ENCODE assay signal across 11 cellular contexts in the genomic region with DNA sequence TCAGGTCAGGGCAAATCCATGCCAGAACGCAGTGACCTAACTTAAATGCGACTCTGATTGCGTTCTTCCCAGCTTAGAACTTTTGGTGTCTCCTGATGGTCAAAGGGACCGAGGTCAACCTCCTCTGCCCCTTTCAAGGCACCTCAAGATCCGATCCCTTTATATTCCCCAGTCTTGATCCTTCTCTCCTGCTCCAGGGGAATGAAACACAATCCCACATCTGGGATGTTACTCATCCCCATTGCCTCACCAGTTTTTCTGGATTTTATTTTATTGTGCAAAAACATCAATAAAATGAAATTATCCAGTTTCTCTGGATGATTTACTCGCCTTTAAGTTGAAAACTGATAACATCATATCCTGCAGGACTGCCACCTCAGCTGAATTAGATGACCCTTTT. TPM values are rescaled to one million over a fixed set of nuclear protein-coding genes. Genes with fewer than 3 reads are reported as not detected.
DNase-seq lines count a peak whose midpoint lies in the region; ATAC-seq, FAIRE-seq and TF ChIP-seq lines count a peak whose summit lies in the region.
"Had no signal": no experiment of that assay in that cellular context is flagged by ENCODE, and none has a peak within 500 bp of the region (broad histone marks: within the 10 kb centered on the region; RNA-seq: fewer than 3 reads in every experiment).

No MANE protein-coding gene starts in this region.

- peaks cover 13% of the 10 kb centered on the region for H3K36me3 Mint-ChIP-seq in natural killer cell

- TF ChIP-seq POLR2A in H1 (IDR thresholded peaks at IDR 0.05; ENCODE audit: control extremely low read depth in 1 of 2, low read depth in 2 of 2, low read length in 2 of 2) = no peak

- peak overlapping the region; percentile 95 for H2AFZ ChIP-seq in H1 (ENCODE audit: low read length)

- H3K4me3 Mint-ChIP-seq in natural killer cell = peak overlapping the region; percentile 55
- H3K4me3 Mint-ChIP-seq: activated naive CD8-positive, alpha-beta T cell had no signal

- no peaks in the 10 kb centered on the region; the same call in 1 of the 2 replicates for H3K79me1 ChIP-seq in H1 (ENCODE audit: low read depth, low read length)

- no peak overlapping the region for H2BK120ac ChIP-seq in H1 (replicated peaks; ENCODE audit: low read depth, low read length)

- no peak overlapping the region for H3K56ac ChIP-seq in H1 (replicated peaks; ENCODE audit: insufficient read length, low read depth, low read length)

- H4K5ac ChIP-seq in H1 (ENCODE audit: insufficient read length, low read depth, low read length) = no peak overlapping the region

- H3K4me1 ChIP-seq in BE2C (0 out of 2 replicates have a peak, but pooled peaks cover 3% of the 10 kb centered on the region), HUES64 (ENCODE audit: insufficient read depth, low read length) (no peaks in the 10 kb centered on the region), H1 (replicated peaks in 1 of 4; ENCODE audit: control insufficient read depth in 3 of 4, insufficient read depth in 4 of 4, low read length in 3 of 4) (peaks cover 0 to 7% (median 1%) of the 10 kb centered on the region in 4 experiments; a peak in 4 of 7 replicates)

- no peak overlapping the region for H3K27ac ChIP-seq in HUES64 (ENCODE audit: low read depth, low read length)
- no peak overlapping the region for H3K27ac ChIP-seq in H1 (ENCODE audit: low read depth, low read length)

- no peak overlapping the region for H2AK5ac ChIP-seq in H1 (ENCODE audit: low read depth, low read length)

- DNase-seq in BE2C (no peak), H1 (ENCODE audit: low read depth in 1 of 2, low spot score in 2 of 2) (no peak), natural killer cell (no peak), HEK293T (ENCODE audit: extremely low spot score) (no peak), ACHN (no peak)
- DNase-seq: NCI-H1930 had no signal

- H3K9me3 Mint-ChIP-seq in natural killer cell = no peaks in the 10 kb centered on the region

- ATAC-seq in natural killer cell = no peak
- no peak for ATAC-seq in GM19035 (IDR thresholded peaks at IDR 0.05; ENCODE audit: unreplicated experiment)
- no peak for ATAC-seq in GM21360 (IDR thresholded peaks at IDR 0.05; ENCODE audit: unreplicated experiment)

- no peak overlapping the region for H3K18ac ChIP-seq in H1 (ENCODE audit: extremely low read depth, low read length)

- no peak overlapping the region for H3K23ac ChIP-seq in H1 (ENCODE audit: insufficient read length)

- no peak for TF ChIP-seq EP300 in H1 (IDR thresholded peaks at IDR 0.05; ENCODE audit: borderline replicate concordance in 1 of 2, low read depth in 2 of 2, low read length in 2 of 2)

- TF ChIP-seq CTCF in BE2C (IDR thresholded peaks at IDR 0.05; ENCODE audit: low read depth, low read length) = no peak
- no peak for TF ChIP-seq CTCF in H1 (IDR thresholded peaks at IDR 0.05; ENCODE audit: control extremely low read depth in 1 of 3, insufficient read depth in 1 of 3, low read depth in 1 of 3, low read length in 3 of 3)
- TF ChIP-seq CTCF in natural killer cell (IDR thresholded peaks at IDR 0.05) = no peak

- H4K8ac ChIP-seq in H1 (ENCODE audit: extremely low read depth, insufficient read depth, low read length) = no peak overlapping the region

- peaks cover 0 to 2% of the 10 kb centered on the region in 2 experiments for H4K20me1 ChIP-seq in H1 (replicated peaks in 1 of 2; ENCODE audit: control insufficient read depth in 1 of 2, insufficient read depth in 2 of 2, low read length in 2 of 2)

- H3K79me2 ChIP-seq in H1 (ENCODE audit: control insufficient read depth in 1 of 2, insufficient read depth in 2 of 2, low read length in 2 of 2) = no peaks in the 10 kb centered on the region

- H2BK12ac ChIP-seq in H1 (ENCODE audit: low read depth, low read length) = no peak overlapping the region

- H3K4me3 ChIP-seq in BE2C (ENCODE audit: low read depth, low read length) = peak overlapping the region; percentile 50
- peak overlapping the region; percentile 66 for H3K4me3 ChIP-seq in HUES64 (ENCODE audit: low read length)
- H3K4me3 ChIP-seq in H1 (ENCODE audit: extremely low read depth in 1 of 4, insufficient read depth in 2 of 4, low read depth in 3 of 4, low read length in 4 of 4) = peak overlapping the region; percentile 38 to 69 (median 63); a peak in 6 of 8 replicates

- H3K27me3 ChIP-seq in BE2C (no peaks in the 10 kb centered on the region), HUES64 (ENCODE audit: insufficient read depth, low read length) (peaks cover 23% of the 10 kb centered on the region), H1 (replicated peaks in 1 of 4; ENCODE audit: control insufficient read depth in 3 of 4, extremely low read depth in 1 of 4, insufficient read depth in 3 of 4, low read length in 3 of 4) (peaks cover 0 to 9% (median 4%) of the 10 kb centered on the region in 4 experiments; a peak in 6 of 7 replicates)
- H3K27me3 ChIP-seq: testis had no signal

- H3K4me2 ChIP-seq in H1 (ENCODE audit: insufficient read depth in 1 of 2, low read depth in 2 of 2, low read length in 2 of 2) = peak overlapping the region; percentile 90 to 99

- no peak overlapping the region for H3K14ac ChIP-seq in H1 (ENCODE audit: insufficient read length)

- H3K4ac ChIP-seq in H1 (replicated peaks; ENCODE audit: insufficient read length, low read depth, low read length) = no peak overlapping the region

- peaks cover 11 to 16% of the 10 kb centered on the region in 2 donors for H3K4me1 Mint-ChIP-seq in natural killer cell

- WGBS in HUES64 = 74% methylated on average over 6 of the region's 6 CpGs
- WGBS in H1 (ENCODE audit: extremely low coverage in 1 of 2, insufficient coverage in 1 of 2, insufficient read length in 1 of 2, insufficient replicate concordance in 2 of 2, low coverage in 1 of 2, low lambda C conversion rate in 2 of 2, missing lambda C conversion rate in 1 of 2), 2 experiments = 66% methylated on average over 6 of the region's 6 CpGs; no CpG with 5 or more reads in 1 of the 2 experiments

- no peak for TF ChIP-seq RAD21 in H1 (IDR thresholded peaks at IDR 0.05 in 1 of 2, conservative IDR thresholded peaks at IDR 0.05 in 1 of 2; ENCODE audit: low read depth in 2 of 2, low read length in 2 of 2)

- no peak for FAIRE-seq in H1 (lab: Jason Lieb, UNC)

- in situ Hi-C loops in ACHN (cut with HindIII; ENCODE audit: low pct_ligation_motif_present, low pct_unique_long_range_greater_than_20kb, low sequenced_read_pairs) = no loop called here

- POLR2A ChIA-PET in H1 (lab: Charles Lee; ENCODE audit: partially characterized antibody) = interaction anchor here (1.2 kb wide), 1 partner anchor 15 kb away, joined by 3 read pairs; no protein-coding TSS in a partner anchor
- POLR2A ChIA-PET in HEK293T (lab: Yijun Ruan, JAX) = no interaction called here

- intact Hi-C loops in natural killer cell (cut with micrococcal nuclease) = no loop called here

- peaks cover 7% of the 10 kb centered on the region for H3K23me2 ChIP-seq in H1 (ENCODE audit: low read depth, low read length)

- no peaks in the 10 kb centered on the region for H3K36me3 ChIP-seq in BE2C
- no peaks in the 10 kb centered on the region for H3K36me3 ChIP-seq in HUES64 (ENCODE audit: insufficient read depth, low read length)
- no peaks in the 10 kb centered on the region for H3K36me3 ChIP-seq in H1 (ENCODE audit: control insufficient read depth in 2 of 4, insufficient read depth in 4 of 4, low read length in 3 of 4)

- H3K9me3 ChIP-seq in BE2C = no peaks in the 10 kb centered on the region; the same call in 1 of the 2 replicates
- no peaks in the 10 kb centered on the region for H3K9me3 ChIP-seq in HUES64 (ENCODE audit: insufficient read depth, low read depth, low read length)
- H3K9me3 ChIP-seq in H1 (ENCODE audit: insufficient read depth in 2 of 2, low read depth in 1 of 2, low read length in 1 of 2) = no peaks in the 10 kb centered on the region
- H3K9me3 ChIP-seq: testis had no signal

- CTCF ChIA-PET in H1 (lab: Charles Lee; ENCODE audit: partially characterized antibody) = interaction anchor here (0.6 to 1.5 kb wide), 3 partner anchors 9 to 802 kb away, joined by 3 to 6 read pairs (median 3); no protein-coding TSS in a partner anchor
- CTCF ChIA-PET in HEK293T (lab: Yijun Ruan, JAX) = no interaction called here

- no peak overlapping the region for H2BK20ac ChIP-seq in H1 (ENCODE audit: low read length)

- H3K27me3 Mint-ChIP-seq in natural killer cell (ENCODE audit: low read depth in 2 of 2) = peaks cover 20 to 31% of the 10 kb centered on the region in 2 donors

- H4K91ac ChIP-seq in H1 (replicated peaks; ENCODE audit: insufficient read length, low read length) = no peak overlapping the region

- no peak overlapping the region for H2BK5ac ChIP-seq in H1 (ENCODE audit: low read depth, low read length)

- H3K27ac Mint-ChIP-seq in natural killer cell = no peak overlapping the region
- H3K27ac Mint-ChIP-seq: activated naive CD8-positive, alpha-beta T cell had no signal

- no peak overlapping the region for H2BK15ac ChIP-seq in H1 (ENCODE audit: low read length)

- H3K9ac ChIP-seq in HUES64 (ENCODE audit: low read depth, low read length) = no peak overlapping the region
- H3K9ac ChIP-seq in H1 (replicated peaks in 1 of 4; ENCODE audit: extremely low read depth in 1 of 4, low read depth in 3 of 4, low read length in 3 of 4) = no peak overlapping the region

TF ChIP-seq in H1, 55 proteins besides CTCF, POLR2A, EP300 and RAD21 (continues in another document):
- TF ChIP-seq RFX5 (IDR thresholded peaks at IDR 0.05; ENCODE audit: borderline replicate concordance, low read depth, low read length) (no peak), MAFK (IDR thresholded peaks at IDR 0.05; ENCODE audit: low read depth, low read length) (no peak), SIN3A (conservative IDR thresholded peaks at IDR 0.05 in 1 of 2, IDR thresholded peaks at IDR 0.05 in 1 of 2; ENCODE audit: low read depth in 1 of 2, low read length in 2 of 2) (no peak; a peak in 1 of 4 replicates)

TF ChIP-seq in HEK293T, 16 proteins besides CTCF, POLR2A, EP300 and RAD21 (continues in another document):
- TF ChIP-seq FOXA1 (IDR thresholded peaks at IDR 0.05) = no peak
- no peak for TF ChIP-seq TARDBP (IDR thresholded peaks at IDR 0.05)
- TF ChIP-seq CTBP1 (IDR thresholded peaks at IDR 0.05; ENCODE audit: borderline replicate concordance) = no peak
- TF ChIP-seq FOXM1 (IDR thresholded peaks at IDR 0.05; ENCODE audit: borderline replicate concordance) = no peak
- no peak for TF ChIP-seq SP1 (IDR thresholded peaks at IDR 0.05)
- TF ChIP-seq NFRKB (IDR thresholded peaks at IDR 0.05) = no peak

RNA-seq across cellular contexts. Expression of a gene that starts 43.9 kb away (rescaled TPM):
- polyA plus RNA-seq in BE2C (2012; ENCODE audit: insufficient read depth, insufficient read length, low read depth) = 5.5 TPM
- polyA plus RNA-seq in HUES64 (2013, experiment 1 of 2) = 4.5 TPM
- 5.6 TPM for polyA plus RNA-seq in HUES64 (2013, experiment 2 of 2)
- 4.7 and 5.4 TPM in 2 replicates for total RNA-seq in H1 (2021; fragmentation: NEBNext Ultra II Directional; extraction: Animal tissue kit (Norgen Biotek cat#: 25700))
- polyA plus RNA-seq in H1 (2011; rRNA removed) = 2.7 and 3.7 TPM in 2 replicates
- polyA plus RNA-seq in H1 (2011; cell fraction: cytosol; rRNA removed) = 3.9 TPM
- polyA plus RNA-seq in H1 (2011; cell fraction: nucleus; rRNA removed) = 5.6 TPM
- polyA plus RNA-seq in H1 (2012, experiment 1 of 2) = 2.8 to 4.3 TPM (median 3.4 TPM) in 4 replicates
- 1.4 TPM for polyA plus RNA-seq in H1 (2012, experiment 2 of 2)
- polyA plus RNA-seq in H1 (2013, experiment 1 of 2) = 5.9 TPM
- polyA plus RNA-seq in H1 (2013, experiment 2 of 2) = 5.0 TPM
- polyA minus RNA-seq in H1 (2011; rRNA and poly(A)+ RNA removed) = 7.9 and 11.8 TPM in 2 replicates
- 5.7 TPM for polyA minus RNA-seq in H1 (2011; cell fraction: cytosol; rRNA and poly(A)+ RNA removed)
- 30.7 TPM for polyA minus RNA-seq in H1 (2011; cell fraction: nucleus; rRNA and poly(A)+ RNA removed)
- 1 to 10 TPM in 2 of 3 donors, under 1 TPM in 1; 0.56 to 1.5 (median 1.5) TPM for total RNA-seq in natural killer cell
